1 cellular context compared by ENCODE assay signal in genomic region chr11:3609416-3610265, GRCh38.
TF ChIP-seq lines count a peak whose summit lies in the region.

No MANE protein-coding gene starts in this region.

TF ChIP-seq in GM12878, 131 proteins besides CTCF, POLR2A, EP300 and RAD21 (continued from another document):
- TF ChIP-seq MYC (IDR thresholded peaks at IDR 0.05; ENCODE audit: insufficient read depth, insufficient read length, insufficient replicate concordance, low read length, severe bottlenecking) (no peak), YBX1 (IDR thresholded peaks at IDR 0.05) (no peak), SPI1 (IDR thresholded peaks at IDR 0.05; ENCODE audit: borderline replicate concordance, insufficient read depth, low read depth, low read length) (no peak), BACH1 (IDR thresholded peaks at IDR 0.05; ENCODE audit: borderline replicate concordance) (no peak)
- TF ChIP-seq, protein P1, sequence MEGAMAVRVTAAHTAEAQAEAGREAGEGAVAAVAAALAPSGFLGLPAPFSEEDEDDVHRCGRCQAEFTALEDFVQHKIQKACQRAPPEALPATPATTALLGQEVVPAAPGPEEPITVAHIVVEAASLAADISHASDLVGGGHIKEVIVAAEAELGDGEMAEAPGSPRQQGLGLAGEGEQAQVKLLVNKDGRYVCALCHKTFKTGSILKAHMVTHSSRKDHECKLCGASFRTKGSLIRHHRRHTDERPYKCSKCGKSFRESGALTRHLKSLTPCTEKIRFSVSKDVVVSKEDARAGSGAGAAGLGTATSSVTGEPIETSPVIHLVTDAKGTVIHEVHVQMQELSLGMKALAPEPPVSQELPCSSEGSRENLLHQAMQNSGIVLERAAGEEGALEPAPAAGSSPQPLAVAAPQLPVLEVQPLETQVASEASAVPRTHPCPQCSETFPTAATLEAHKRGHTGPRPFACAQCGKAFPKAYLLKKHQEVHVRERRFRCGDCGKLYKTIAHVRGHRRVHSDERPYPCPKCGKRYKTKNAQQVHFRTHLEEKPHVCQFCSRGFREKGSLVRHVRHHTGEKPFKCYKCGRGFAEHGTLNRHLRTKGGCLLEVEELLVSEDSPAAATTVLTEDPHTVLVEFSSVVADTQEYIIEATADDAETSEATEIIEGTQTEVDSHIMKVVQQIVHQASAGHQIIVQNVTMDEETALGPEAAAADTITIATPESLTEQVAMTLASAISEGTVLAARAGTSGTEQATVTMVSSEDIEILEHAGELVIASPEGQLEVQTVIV (IDR thresholded peaks at IDR 0.05; ENCODE audit: borderline replicate concordance, partially characterized antibody) = no peak
